Comparison of ENCODE assay signal across 8 cellular contexts in the genomic region with DNA sequence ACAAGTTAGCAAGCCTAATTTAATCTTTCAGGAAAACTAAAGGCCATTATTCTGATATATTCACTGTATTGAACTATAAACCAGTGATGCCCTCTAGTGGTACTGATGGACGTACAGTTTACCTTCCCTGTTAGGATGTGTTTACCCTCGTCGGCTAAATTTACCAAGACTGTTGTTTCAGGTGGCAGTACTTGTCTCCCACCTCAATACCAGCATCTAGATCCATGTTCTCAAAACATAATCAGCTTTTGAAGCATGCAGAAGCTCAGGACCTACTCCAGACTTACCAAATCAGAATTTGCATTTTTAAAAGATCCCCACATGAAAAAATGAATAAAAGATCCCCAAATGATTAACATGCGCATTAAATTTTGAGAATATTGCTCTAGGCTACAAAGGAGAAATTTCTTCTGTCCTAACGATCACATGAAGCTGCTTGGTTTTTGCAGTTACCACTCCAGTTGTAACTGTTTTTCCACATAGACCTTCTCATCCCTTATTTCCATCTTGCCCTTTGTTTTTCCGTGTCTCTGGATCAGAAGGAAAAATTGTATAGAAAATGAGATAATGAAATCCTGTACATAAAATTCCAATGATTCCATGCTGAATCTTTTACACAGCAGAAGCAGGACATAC. TPM values are rescaled to one million over a fixed set of nuclear protein-coding genes. Genes with fewer than 3 reads are reported as not detected.
A peak's percentile ranks its signal among the peaks of the same experiment; 100 is the strongest.
DNase-seq lines count a peak whose midpoint lies in the region; ATAC-seq and TF ChIP-seq lines count a peak whose summit lies in the region.

No MANE protein-coding gene starts in this region.

- peaks cover 31% of the 10 kb centered on the region for H3K36me3 ChIP-seq in lower lobe of right lung

- H3K4me3 Mint-ChIP-seq in central memory CD8-positive, alpha-beta T cell = no peak overlapping the region

- peak overlapping the region; percentile 73 for H3K27ac Mint-ChIP-seq in central memory CD8-positive, alpha-beta T cell (ENCODE audit: low read depth)

- no peaks in the 10 kb centered on the region for H3K4me1 ChIP-seq in lower lobe of right lung

- H3K27me3 Mint-ChIP-seq in central memory CD8-positive, alpha-beta T cell = no peaks in the 10 kb centered on the region

- peaks cover 6% of the 10 kb centered on the region for H3K9me3 Mint-ChIP-seq in central memory CD8-positive, alpha-beta T cell

- peaks cover 13% of the 10 kb centered on the region for H3K9me3 ChIP-seq in lower lobe of right lung

- H3K4me1 Mint-ChIP-seq in central memory CD8-positive, alpha-beta T cell = peaks cover 34% of the 10 kb centered on the region

- no peaks in the 10 kb centered on the region for H3K27me3 ChIP-seq in lower lobe of right lung (ENCODE audit: low read depth)

- no peak overlapping the region for H3K27ac ChIP-seq in lower lobe of right lung

- intact Hi-C loops in lower lobe of right lung (cut with DNase I) = no loop called here
- intact Hi-C loops in sciatic nerve (cut with DNase I) = no loop called here

- in situ Hi-C loops in GM13976 (cut with MboI; ENCODE audit: low sequenced_read_pairs, unreplicated experiment) = no loop called here

- ATAC-seq in HG03439 (IDR thresholded peaks at IDR 0.05; ENCODE audit: unreplicated experiment) = peak; percentile 86
- peak; percentile 71 for ATAC-seq in central memory CD8-positive, alpha-beta T cell (replicated peaks; ENCODE audit: extremely low read depth, poor library complexity, severe bottlenecking)
- ATAC-seq in lower lobe of right lung = peak; percentile 75 to 92
- ATAC-seq in sciatic nerve = no peak

- DNase-seq in AG08395 (ENCODE audit: low spot score) (peak; percentile 25), GM13976 (ENCODE audit: low spot score) (no peak), NCI-H82 (lab: John Stamatoyannopoulos, UW) (peak; percentile 64), lower lobe of right lung (no peak), sciatic nerve (ENCODE audit: low spot score) (no peak), SKM-1 (lab: John Stamatoyannopoulos, UW; ENCODE audit: unreplicated experiment) (no peak)
- no peak for DNase-seq in central memory CD8-positive, alpha-beta T cell (ENCODE audit: low spot score in 2 of 2)

- H3K36me3 Mint-ChIP-seq in central memory CD8-positive, alpha-beta T cell (ENCODE audit: insufficient read depth) = peaks cover 21% of the 10 kb centered on the region

- no peak overlapping the region for H3K4me3 ChIP-seq in lower lobe of right lung

- peak; percentile 35 for TF ChIP-seq CTCF in GM13976 (IDR thresholded peaks at IDR 0.05; ENCODE audit: borderline replicate concordance, control extremely low read depth, extremely low read depth, insufficient read depth, missing control alignments)
- TF ChIP-seq CTCF in lower lobe of right lung (IDR thresholded peaks at IDR 0.05) = peak; percentile 59

RNA-seq across cellular contexts. Expression of a gene that starts 3.2 kb away (rescaled TPM):
- total RNA-seq in lower lobe of right lung (not detected), sciatic nerve (not detected)

RNA-seq across cellular contexts. Expression of a gene that starts 10.4 kb away (rescaled TPM):
- total RNA-seq in lower lobe of right lung (10.9 TPM), sciatic nerve (11.3 TPM)

RNA-seq across cellular contexts. Expression of a gene that starts 10.7 kb away (rescaled TPM):
- total RNA-seq in lower lobe of right lung (20.7 TPM), sciatic nerve (31.1 TPM)

RNA-seq across cellular contexts. Expression of a gene that starts 47.6 kb away (rescaled TPM):
- total RNA-seq in lower lobe of right lung = 0.38 TPM
- not detected for total RNA-seq in sciatic nerve

Comparison
In these comparisons a context has a peak if more than half of its experiments do, and no peak if none do; other contexts are left out.
1. DNase-seq: peak in AG08395 (single experiment) and NCI-H82 (single experiment); none in GM13976 (single experiment), central memory CD8-positive, alpha-beta T cell (0 of 2), lower lobe of right lung (single experiment), sciatic nerve (single experiment) and SKM-1 (single experiment).